In the genomic region with DNA sequence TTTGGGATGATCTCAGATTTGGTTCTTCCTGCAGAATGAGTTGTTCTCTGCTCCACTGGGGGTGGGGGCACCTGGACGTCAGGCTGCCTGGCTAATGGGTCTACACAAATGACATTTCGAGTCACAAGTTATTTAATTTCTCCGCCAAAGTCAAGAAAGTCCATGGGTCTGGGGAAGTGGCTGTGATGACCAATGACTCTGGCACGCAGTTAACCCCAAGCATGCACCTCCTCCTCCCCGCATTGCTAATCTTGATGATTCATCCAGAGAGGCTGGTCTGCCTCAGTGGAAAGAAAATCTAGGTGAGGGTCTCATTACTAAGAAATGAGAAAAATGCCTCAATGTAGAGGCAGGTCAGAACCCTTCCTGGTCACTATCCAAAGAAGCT, we compare ENCODE assay signal across 10 cellular contexts.
DNase-seq lines count a peak whose midpoint lies in the region; ATAC-seq, FAIRE-seq and TF ChIP-seq lines count a peak whose summit lies in the region.
"Had no signal": no experiment of that assay in that cellular context is flagged by ENCODE, and none has a peak within 500 bp of the region (broad histone marks: within the 10 kb centered on the region; RNA-seq: fewer than 3 reads in every experiment).

No MANE protein-coding gene starts in this region.

- H3K36me3 ChIP-seq in hepatocyte (replicated peaks; ENCODE audit: insufficient read depth, low read depth): no peaks in the 10 kb centered on the region
- no peaks in the 10 kb centered on the region for H3K36me3 ChIP-seq in upper lobe of left lung
- H3K36me3 ChIP-seq: heart right ventricle had no signal

- FAIRE-seq in GM19239 (lab: Jason Lieb, UNC): no peak

- no peak overlapping the region for H3K4me3 Mint-ChIP-seq in activated T-cell treated with anti-CD3 and anti-CD28 coated beads, Interleukin-2, amount 50 U/mL, for 4 hours

- H3K9me3 Mint-ChIP-seq in activated T-cell treated with anti-CD3 and anti-CD28 coated beads, Interleukin-2, amount 50 U/mL, for 4 hours: no peaks in the 10 kb centered on the region

- H2AFZ ChIP-seq in hepatocyte: no peak overlapping the region

- peaks cover 57% of the 10 kb centered on the region for H3K4me1 Mint-ChIP-seq in activated T-cell treated with anti-CD3 and anti-CD28 coated beads, Interleukin-2, amount 50 U/mL, for 4 hours (ENCODE audit: low read depth)

- peak; percentile 9 to 48 for ATAC-seq in activated T-cell treated with anti-CD3 and anti-CD28 coated beads, Interleukin-2, amount 50 U/mL, for 4 hours
- ATAC-seq in upper lobe of left lung (ENCODE audit: low FRiP score in 2 of 2) (peak in 1 of 2 donors; percentile 86), HG02852 (IDR thresholded peaks at IDR 0.05; ENCODE audit: unreplicated experiment) (no peak)

- TF ChIP-seq POLR2A in upper lobe of left lung (IDR thresholded peaks at IDR 0.05): no peak

- DNase-seq in activated T-cell treated with anti-CD3 and anti-CD28 coated beads, Interleukin-2, amount 50 U/mL, for 4 hours: no peak
- no peak for DNase-seq in activated T-cell treated with anti-CD3 and anti-CD28 coated beads, Interleukin-2, amount 50 U/mL, for 1 hour
- DNase-seq in SW480 (ENCODE audit: low spot score) (peak; percentile 86), hepatocyte (ENCODE audit: low spot score) (peak; percentile 72), upper lobe of left lung (peak in 1 of 2 donors; percentile 49), GM19239 (ENCODE audit: insufficient read length, low spot score) (no peak), NCI-H1048 (lab: John Stamatoyannopoulos, UW) (no peak)
- DNase-seq: heart right ventricle, NCI-H187 had no signal

- H3K27me3 ChIP-seq in hepatocyte: no peaks in the 10 kb centered on the region
- no peaks in the 10 kb centered on the region for H3K27me3 ChIP-seq in upper lobe of left lung
- H3K27me3 ChIP-seq: heart right ventricle had no signal

- no peak overlapping the region for H3K4me3 ChIP-seq in hepatocyte
- H3K4me3 ChIP-seq in upper lobe of left lung: no peak overlapping the region
- H3K4me3 ChIP-seq: heart right ventricle had no signal

- peak overlapping the region; percentile 10 for H3K4me2 ChIP-seq in hepatocyte

- H3K36me3 Mint-ChIP-seq in activated T-cell treated with anti-CD3 and anti-CD28 coated beads, Interleukin-2, amount 50 U/mL, for 4 hours (ENCODE audit: insufficient read depth): peaks cover 3% of the 10 kb centered on the region

- H3K27ac ChIP-seq in hepatocyte: peak overlapping the region; percentile 80
- H3K27ac ChIP-seq in upper lobe of left lung: peak overlapping the region; percentile 50 to 76 (median 72)

- no peak for TF ChIP-seq EP300 in upper lobe of left lung (IDR thresholded peaks at IDR 0.05)

- H3K4me1 ChIP-seq in hepatocyte (ENCODE audit: insufficient read depth) (peaks cover 22% of the 10 kb centered on the region), upper lobe of left lung (peaks cover 8 to 30% (median 18%) of the 10 kb centered on the region in 4 donors)

- WGBS in hepatocyte (ENCODE audit: low lambda C conversion rate, missing lambda C conversion rate): 43% methylated on average over 5 of the region's 5 CpGs
- 68 to 70% methylated on average over 5 of the region's 5 CpGs for WGBS in upper lobe of left lung, 2 donors

- H3K9me3 ChIP-seq in hepatocyte (ENCODE audit: low read depth): no peaks in the 10 kb centered on the region
- H3K9me3 ChIP-seq in upper lobe of left lung: no peaks in the 10 kb centered on the region
- H3K9me3 ChIP-seq: heart right ventricle had no signal

- no peaks in the 10 kb centered on the region for H4K20me1 ChIP-seq in hepatocyte (ENCODE audit: insufficient read depth, poor library complexity, severe bottlenecking)

- H3K9me2 ChIP-seq in hepatocyte (replicated peaks; ENCODE audit: insufficient read depth): no peaks in the 10 kb centered on the region

- H3K79me2 ChIP-seq in hepatocyte: peaks cover 10% of the 10 kb centered on the region

- H3K27me3 Mint-ChIP-seq in activated T-cell treated with anti-CD3 and anti-CD28 coated beads, Interleukin-2, amount 50 U/mL, for 4 hours (ENCODE audit: low read depth): no peaks in the 10 kb centered on the region

- TF ChIP-seq CTCF in hepatocyte (IDR thresholded peaks at IDR 0.05; ENCODE audit: poor library complexity): no peak
- no peak for TF ChIP-seq CTCF in upper lobe of left lung (IDR thresholded peaks at IDR 0.05)

Comparison
In these comparisons a context has a peak if more than half of its experiments do, and no peak if none do; other contexts are left out.
1. DNase-seq: peak in SW480 (single experiment) and hepatocyte (single experiment); none in activated T-cell treated with anti-CD3 and anti-CD28 coated beads, Interleukin-2, amount 50 U/mL, for 4 hours (single experiment), activated T-cell treated with anti-CD3 and anti-CD28 coated beads, Interleukin-2, amount 50 U/mL, for 1 hour (single experiment), GM19239 (single experiment) and NCI-H1048 (single experiment).